ENCODE assay signal across 22 cellular contexts in the genomic region with DNA sequence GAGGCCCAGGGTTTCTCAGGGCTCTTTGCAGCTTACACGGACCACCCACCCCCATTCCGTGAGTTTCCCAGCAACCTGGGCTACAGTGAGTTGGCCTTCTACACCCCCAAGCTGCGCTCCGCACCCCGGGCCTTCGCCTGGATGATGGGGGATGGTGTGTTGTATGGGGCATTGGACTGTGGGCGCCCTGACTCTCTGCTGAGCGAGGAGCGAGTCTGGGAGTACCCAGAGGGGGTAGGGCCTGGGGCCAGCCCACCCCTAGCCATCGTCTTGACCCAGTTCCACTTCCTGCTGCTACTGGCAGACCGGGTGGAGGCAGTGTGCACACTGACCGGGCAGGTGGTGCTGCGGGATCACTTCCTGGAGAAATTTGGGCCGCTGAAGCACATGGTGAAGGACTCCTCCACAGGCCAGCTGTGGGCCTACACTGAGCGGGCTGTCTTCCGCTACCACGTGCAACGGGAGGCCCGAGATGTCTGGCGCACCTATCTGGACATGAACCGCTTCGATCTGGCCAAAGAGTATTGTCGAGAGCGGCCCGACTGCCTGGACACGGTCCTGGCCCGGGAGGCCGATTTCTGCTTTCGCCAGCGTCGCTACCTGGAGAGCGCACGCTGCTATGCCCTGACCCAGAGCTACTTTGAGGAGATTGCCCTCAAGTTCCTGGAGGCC. TPM values are rescaled to one million over a fixed set of nuclear protein-coding genes. Genes with fewer than 3 reads are reported as not detected.
DNase-seq lines count a peak whose midpoint lies in the region; ATAC-seq and TF ChIP-seq lines count a peak whose summit lies in the region.
"Had no signal": no experiment of that assay in that cellular context is flagged by ENCODE, and none has a peak within 500 bp of the region (broad histone marks: within the 10 kb centered on the region; RNA-seq: fewer than 3 reads in every experiment).

No MANE protein-coding gene starts in this region.

- ATAC-seq in HG03565 (IDR thresholded peaks at IDR 0.05; ENCODE audit: unreplicated experiment) (no peak), HG03571 (IDR thresholded peaks at IDR 0.05; ENCODE audit: unreplicated experiment) (no peak)
- ATAC-seq: Panc1 had no signal

- no peak overlapping the region for H3K4me3 ChIP-seq in BLaER1
- no peak overlapping the region for H3K4me3 ChIP-seq in endodermal cell (ENCODE audit: low read length)
- H3K4me3 ChIP-seq: SK-N-MC had no signal

- DNase-seq in RWPE1 (ENCODE audit: low spot score) (no peak), endodermal cell (peak; percentile 41), KBM-7 (no peak)
- DNase-seq: CD4-positive, alpha-beta T cell; COR-L47; DMS53; MM.1S; NCI-H1694; NCI-H2029 treated with DMSO at 0.1 percent for 48 hours; NCI-H2227 treated with DMSO at 0.1 percent for 48 hours; NCI-H526 treated with DMSO at 0.1 percent for 48 hours; SIG-M5 had no signal

- in situ Hi-C loops in KBM-7 (cut with MboI; ENCODE audit: low pct_unique_long_range_greater_than_20kb, low sequenced_read_pairs): no loop called here

- peaks cover 59% of the 10 kb centered on the region for H4K20me1 ChIP-seq in BLaER1

- no peak for TF ChIP-seq CTCF in RWPE1 (conservative IDR thresholded peaks at IDR 0.05; ENCODE audit: low read depth)
- TF ChIP-seq CTCF in endodermal cell (conservative IDR thresholded peaks at IDR 0.05): no peak

- H3K36me3 ChIP-seq in BLaER1: peaks cover 84% of the 10 kb centered on the region
- H3K36me3 ChIP-seq in endodermal cell (ENCODE audit: control insufficient read depth, insufficient read depth, low read length): peaks cover 75% of the 10 kb centered on the region

- CTCF ChIA-PET in RWPE1 (lab: Yijun Ruan, JAX): interaction anchor here (0.6 to 1.6 kb wide), 4 partner anchors 12 to 252 kb away, joined by 3 to 5 read pairs (median 4); no protein-coding TSS in a partner anchor

- H3K27ac ChIP-seq in BLaER1 (peak overlapping the region; percentile 25; the same call in 1 of the 2 replicates), RWPE1 (peak overlapping the region; percentile 7), endodermal cell (ENCODE audit: low read depth, low read length) (no peak overlapping the region)
- H3K27ac ChIP-seq: KMS-11, SK-N-MC had no signal

- peaks cover 3% of the 10 kb centered on the region for H3K9me3 Mint-ChIP-seq in endodermal cell
- H3K9me3 Mint-ChIP-seq: CD4-positive, alpha-beta T cell had no signal

- H3K4me3 Mint-ChIP-seq in endodermal cell: no peak overlapping the region
- H3K4me3 Mint-ChIP-seq: CD4-positive, alpha-beta T cell had no signal

- H3K9ac ChIP-seq in BLaER1: 0 out of 2 replicates have a peak overlapping the region, but pooled peaks have one; percentile 22
- no peak overlapping the region for H3K9ac ChIP-seq in endodermal cell (ENCODE audit: extremely low read depth, low read length, poor library complexity, severe bottlenecking)
- H3K9ac ChIP-seq: KMS-11 had no signal

- peaks cover 4% of the 10 kb centered on the region for H3K4me1 Mint-ChIP-seq in endodermal cell

- no peaks in the 10 kb centered on the region for H3K27me3 Mint-ChIP-seq in endodermal cell (ENCODE audit: insufficient read depth)
- H3K27me3 Mint-ChIP-seq: CD4-positive, alpha-beta T cell had no signal

- no peak overlapping the region for H3K4me2 ChIP-seq in BLaER1
- H3K4me2 ChIP-seq: KMS-11 had no signal

- POLR2A ChIA-PET in RWPE1 (lab: Yijun Ruan, JAX; ENCODE audit: low non-redundant PET): no interaction called here

- H3K9me3 ChIP-seq in BLaER1 (no peaks in the 10 kb centered on the region), endodermal cell (ENCODE audit: control insufficient read depth, low read length) (no peaks in the 10 kb centered on the region)

- peaks cover 70% of the 10 kb centered on the region for H3K4me1 ChIP-seq in BLaER1
- peaks cover 3% of the 10 kb centered on the region for H3K4me1 ChIP-seq in endodermal cell (ENCODE audit: control insufficient read depth, insufficient read depth, low read length)

- 95 to 98% methylated on average over 25 to 33 of the region's 33 CpGs for WGBS in endodermal cell (ENCODE audit: insufficient coverage in 1 of 2, insufficient read length in 1 of 2), 2 experiments

- H3K36me3 Mint-ChIP-seq in endodermal cell (ENCODE audit: low read depth): peaks cover 69% of the 10 kb centered on the region

- no peak overlapping the region for H3K27ac Mint-ChIP-seq in endodermal cell
- H3K27ac Mint-ChIP-seq: CD4-positive, alpha-beta T cell had no signal

- no peaks in the 10 kb centered on the region for H3K27me3 ChIP-seq in BLaER1
- H3K27me3 ChIP-seq in endodermal cell (ENCODE audit: control insufficient read depth, insufficient read depth, low read length, poor library complexity, severe bottlenecking): no peaks in the 10 kb centered on the region

RNA-seq across cellular contexts. Expression of a gene that starts 5.4 kb away (rescaled TPM):
- total RNA-seq in endodermal cell: 10 to 100 TPM; 26.6 to 29.0 TPM
- 14.6 TPM for polyA plus RNA-seq in endodermal cell (2013, experiment 1 of 2)
- polyA plus RNA-seq in endodermal cell (2013, experiment 2 of 2): 13.9 TPM

RNA-seq across cellular contexts. Expression of a gene that starts 25.6 kb away (rescaled TPM):
- total RNA-seq in endodermal cell: 1 to 10 TPM; 1.8 to 2.8 TPM
- 0.39 TPM for polyA plus RNA-seq in endodermal cell (2013, experiment 1 of 2)
- 0.50 TPM for polyA plus RNA-seq in endodermal cell (2013, experiment 2 of 2)

RNA-seq across cellular contexts. Expression of a gene that starts 29.5 kb away (rescaled TPM):
- total RNA-seq in endodermal cell: under 1 TPM; 0.20 to 0.64 TPM
- polyA plus RNA-seq in endodermal cell (2013, experiment 1 of 2): 0.64 TPM
- 0.66 TPM for polyA plus RNA-seq in endodermal cell (2013, experiment 2 of 2)
- total RNA-seq: A172; Daoy; T-helper 1 cell treated with Interleukin-12 subunit alpha and Interleukin-12 subunit beta and Interleukin-4 antibody, amounts not matched to agents 30 ng/mL and 1 ng/mL, for 36 hours had no signal

RNA-seq across cellular contexts. Expression of a gene that starts 53.6 kb away (rescaled TPM):
- total RNA-seq in endodermal cell: 1 to 10 TPM; 6.8 to 9.0 TPM
- 28.5 TPM for polyA plus RNA-seq in endodermal cell (2013, experiment 1 of 2)
- 11.2 TPM for polyA plus RNA-seq in endodermal cell (2013, experiment 2 of 2)

RNA-seq across cellular contexts. Expression of a gene that starts 55.8 kb away (rescaled TPM):
- 100 to 1,000 TPM; 129 to 141 TPM for total RNA-seq in endodermal cell
- polyA plus RNA-seq in endodermal cell (2013, experiment 1 of 2): 20.7 TPM
- 13.5 TPM for polyA plus RNA-seq in endodermal cell (2013, experiment 2 of 2)
- total RNA-seq: G401 had no signal
